Comparison of ENCODE assay signal across 14 cellular contexts in the genomic region with DNA sequence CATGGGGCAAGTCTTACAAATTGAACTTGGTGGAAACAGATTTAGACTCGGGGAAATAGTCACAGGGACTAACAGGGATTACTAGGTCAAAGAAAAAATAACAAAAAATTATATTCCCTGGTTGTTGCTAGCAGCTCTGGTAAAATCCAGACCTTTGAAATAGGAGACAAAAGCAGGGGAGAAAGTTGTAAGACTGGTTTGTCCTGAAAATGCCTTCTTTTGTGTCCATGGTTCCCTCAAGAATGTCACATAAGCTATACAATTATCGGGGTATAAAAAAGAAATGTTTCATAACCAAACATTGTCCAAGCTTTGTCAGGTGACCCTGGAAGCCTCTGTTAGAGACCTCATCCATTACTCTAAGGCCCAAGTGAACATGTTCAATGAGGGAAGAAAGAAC.
"Had no signal": no experiment of that assay in that cellular context is flagged by ENCODE, and none has a peak within 500 bp of the region (broad histone marks: within the 10 kb centered on the region; RNA-seq: fewer than 3 reads in every experiment).

No MANE protein-coding gene starts in this region.

- H3K27ac Mint-ChIP-seq: activated CD8-positive, alpha-beta memory T cell treated with anti-CD3 and anti-CD28 coated beads, Interleukin-2, amount 10 ng/mL, durations not matched to agents 7 days and 5 days; activated naive CD4-positive, alpha-beta T cell treated with anti-CD3 and anti-CD28 coated beads, Interleukin-2, amount 50 U/mL, for 72 hours; activated T-cell treated with anti-CD3 and anti-CD28 coated beads, Interleukin-2, amount 50 U/mL, for 24 hours; brain had no signal

- H3K4me1 Mint-ChIP-seq: activated CD8-positive, alpha-beta memory T cell treated with anti-CD3 and anti-CD28 coated beads, Interleukin-2, amount 10 ng/mL, durations not matched to agents 7 days and 5 days; brain had no signal

- H3K27ac ChIP-seq: esophagus muscularis mucosa, heart left ventricle, upper lobe of left lung had no signal

- H3K9me3 ChIP-seq: esophagus muscularis mucosa, heart left ventricle, upper lobe of left lung had no signal

- H3K27me3 ChIP-seq: esophagus muscularis mucosa, heart left ventricle, upper lobe of left lung had no signal

- H3K4me3 Mint-ChIP-seq: activated CD8-positive, alpha-beta memory T cell treated with anti-CD3 and anti-CD28 coated beads, Interleukin-2, amount 10 ng/mL, durations not matched to agents 7 days and 5 days; activated T-cell treated with anti-CD3 and anti-CD28 coated beads, Interleukin-2, amount 50 U/mL, for 24 hours; brain had no signal

- H3K36me3 ChIP-seq: esophagus muscularis mucosa, upper lobe of left lung had no signal

- H3K27me3 Mint-ChIP-seq: activated CD8-positive, alpha-beta memory T cell treated with anti-CD3 and anti-CD28 coated beads, Interleukin-2, amount 10 ng/mL, durations not matched to agents 7 days and 5 days; activated T-cell treated with anti-CD3 and anti-CD28 coated beads, Interleukin-2, amount 50 U/mL, for 24 hours had no signal

- H3K4me1 ChIP-seq: esophagus muscularis mucosa, upper lobe of left lung had no signal

- H3K4me3 ChIP-seq: esophagus muscularis mucosa, heart left ventricle, upper lobe of left lung had no signal

- ATAC-seq: activated CD8-positive, alpha-beta memory T cell treated with anti-CD3 and anti-CD28 coated beads, Interleukin-2, amount 10 ng/mL, durations not matched to agents 7 days and 5 days; activated naive CD4-positive, alpha-beta T cell treated with anti-CD3 and anti-CD28 coated beads, Interleukin-2, amount 50 U/mL, for 72 hours; heart left ventricle had no signal

- DNase-seq: activated CD4-positive, alpha-beta T cell treated with anti-CD3 and anti-CD28 coated beads, Interleukin-2, amount 50 U/mL, for 4 hours; activated CD4-positive, CD25-positive, alpha-beta regulatory T cell treated with anti-CD3 and anti-CD28 coated beads, Interleukin-2, amount 50 U/mL, for 72 hours; activated CD8-positive, alpha-beta memory T cell treated with anti-CD3 and anti-CD28 coated beads, Interleukin-2, amount 10 ng/mL, durations not matched to agents 7 days and 5 days; activated effector memory CD4-positive, alpha-beta T cell treated with Interleukin-2 at 50 U/mL for 16 hours; activated T-cell treated with anti-CD3 and anti-CD28 coated beads, Interleukin-2, amount 50 U/mL, for 24 hours; amygdala; foreskin fibroblast; heart left ventricle; stimulated activated CD4-positive, alpha-beta T cell treated with anti-CD3 and anti-CD28 coated beads, Interleukin-2, amount 100 ng/mL, for 48 hours; stimulated activated naive CD4-positive, alpha-beta T cell treated with Interleukin-2 at 50 U/mL for 16 hours; upper lobe of left lung had no signal
